11 cellular contexts compared by ENCODE assay signal in genomic region chr1:9195651-9196050, GRCh38. TPM values are rescaled to one million over a fixed set of nuclear protein-coding genes. Genes with fewer than 3 reads are reported as not detected.
A peak's percentile ranks its signal among the peaks of the same experiment; 100 is the strongest.
DNase-seq lines count a peak whose midpoint lies in the region; ATAC-seq and TF ChIP-seq lines count a peak whose summit lies in the region.
"Had no signal": no experiment of that assay in that cellular context is flagged by ENCODE, and none has a peak within 500 bp of the region (broad histone marks: within the 10 kb centered on the region; RNA-seq: fewer than 3 reads in every experiment).

No MANE protein-coding gene starts in this region.

- no peak overlapping the region for H2BK5ac ChIP-seq in mesenchymal stem cell (ENCODE audit: low read depth, low read length, poor library complexity, severe bottlenecking)

- no peak overlapping the region for H2BK12ac ChIP-seq in mesenchymal stem cell (ENCODE audit: low read length in 2 of 2)

- no peak overlapping the region for H4K91ac ChIP-seq in mesenchymal stem cell (ENCODE audit: low read length)

- H2AK5ac ChIP-seq in mesenchymal stem cell (ENCODE audit: low read length, severe bottlenecking) = no peak overlapping the region

- TF ChIP-seq CTCF in heart right ventricle (IDR thresholded peaks at IDR 0.05) = no peak
- TF ChIP-seq CTCF in astrocyte of the spinal cord (IDR thresholded peaks at IDR 0.05; ENCODE audit: low read depth, low read length) = no peak
- TF ChIP-seq CTCF in upper lobe of left lung (IDR thresholded peaks at IDR 0.05) = no peak
- TF ChIP-seq CTCF in body of pancreas (IDR thresholded peaks at IDR 0.05) = no peak

- H2BK120ac ChIP-seq in mesenchymal stem cell (ENCODE audit: low read depth, low read length) = no peak overlapping the region

- H3K9ac ChIP-seq in mesenchymal stem cell (ENCODE audit: low read length) = peak overlapping the region; percentile 87

- H3K36me3 ChIP-seq in heart right ventricle (no peaks in the 10 kb centered on the region), mesenchymal stem cell (ENCODE audit: control insufficient read depth in 1 of 2, insufficient read depth in 2 of 2, low read depth in 1 of 2, low read length in 2 of 2) (peaks cover 0 to under 1% of the 10 kb centered on the region in 2 experiments), upper lobe of left lung (no peaks in the 10 kb centered on the region), body of pancreas (replicated peaks in 1 of 2; ENCODE audit: insufficient read depth in 1 of 2, low read depth in 2 of 2) (no peaks in the 10 kb centered on the region)
- H3K36me3 ChIP-seq: cardiac muscle cell, SJCRH30 had no signal

- no peak overlapping the region for H2BK15ac ChIP-seq in mesenchymal stem cell (ENCODE audit: low read depth, poor library complexity, severe bottlenecking)

- TF ChIP-seq EP300 in upper lobe of left lung (IDR thresholded peaks at IDR 0.05) = no peak

- no peaks in the 10 kb centered on the region for H3K79me1 ChIP-seq in mesenchymal stem cell (replicated peaks; ENCODE audit: low read length, poor library complexity, severe bottlenecking)

- H3K4ac ChIP-seq in mesenchymal stem cell (ENCODE audit: low read depth in 1 of 2, low read length in 2 of 2) = peak overlapping the region in 1 of 2 experiments; percentile 34

- intact Hi-C loops in heart right ventricle (cut with DNase I) = loop anchor here (1.0 to 10.0 kb wide), 11 partner anchors 45 to 281 kb away; no protein-coding TSS in a partner anchor
- intact Hi-C loops in right cardiac atrium (cut with DNase I) = loop anchor here (5.0 to 10.0 kb wide), 3 partner anchors 48 to 83 kb away; no protein-coding TSS in a partner anchor
- intact Hi-C loops in body of pancreas (cut with DNase I) = loop anchor here (5.0 kb wide), 1 partner anchor 53 kb away; no protein-coding TSS in a partner anchor

- no peak overlapping the region for H2AFZ ChIP-seq in mesenchymal stem cell (ENCODE audit: low read depth, low read length)

- 82 to 84% methylated on average over 8 of the region's 8 CpGs for WGBS in heart right ventricle, 2 donors
- whole genome bisulfite sequencing in right cardiac atrium = 81% methylated on average over 8 of the region's 8 CpGs
- WGBS in mesenchymal stem cell = 90% methylated on average over 8 of the region's 8 CpGs
- 85 to 91% methylated on average over 8 of the region's 8 CpGs for WGBS in upper lobe of left lung, 2 donors
- WGBS in body of pancreas, 2 donors = 75 to 77% methylated on average over 8 of the region's 8 CpGs

- in situ Hi-C loops in astrocyte of the spinal cord (cut with HindIII; ENCODE audit: low sequenced_read_pairs) = no loop called here

- no peaks in the 10 kb centered on the region for H3K9me3 ChIP-seq in heart right ventricle
- H3K9me3 ChIP-seq in right cardiac atrium (ENCODE audit: control insufficient read depth, low read length) = no peaks in the 10 kb centered on the region
- H3K9me3 ChIP-seq in mesenchymal stem cell (ENCODE audit: control insufficient read depth, low read length) = no peaks in the 10 kb centered on the region
- H3K9me3 ChIP-seq in upper lobe of left lung = no peaks in the 10 kb centered on the region
- no peaks in the 10 kb centered on the region for H3K9me3 ChIP-seq in body of pancreas
- H3K9me3 ChIP-seq: mucosa of descending colon, SJCRH30 had no signal

- H3K27ac ChIP-seq in heart right ventricle (peak overlapping the region in 7 of 10 donors; percentile 15 to 82 (median 62)), right cardiac atrium (ENCODE audit: low read length) (no peak overlapping the region), mesenchymal stem cell (ENCODE audit: low read length, poor library complexity, severe bottlenecking) (no peak overlapping the region), upper lobe of left lung (peak overlapping the region in 3 of 4 donors; percentile 19 to 57 (median 54)), body of pancreas (no peak overlapping the region)
- H3K27ac ChIP-seq: cardiac muscle cell, SJCRH30 had no signal

- H3K14ac ChIP-seq in mesenchymal stem cell (ENCODE audit: low read length in 2 of 2) = no peak overlapping the region

- H3K27me3 ChIP-seq in heart right ventricle = peaks cover 0 to 33% (median 25%) of the 10 kb centered on the region in 7 donors
- H3K27me3 ChIP-seq in right cardiac atrium (ENCODE audit: control insufficient read depth, insufficient read depth) = no peaks in the 10 kb centered on the region
- peaks cover 0 to 11% of the 10 kb centered on the region in 2 experiments for H3K27me3 ChIP-seq in mesenchymal stem cell (ENCODE audit: control insufficient read depth in 1 of 2, insufficient read depth in 1 of 2, low read length in 2 of 2)
- H3K27me3 ChIP-seq in upper lobe of left lung = peaks cover 0 to 18% (median 8%) of the 10 kb centered on the region in 4 donors
- no peaks in the 10 kb centered on the region for H3K27me3 ChIP-seq in body of pancreas

- no peak overlapping the region for H3K23ac ChIP-seq in mesenchymal stem cell (ENCODE audit: low read length in 2 of 2)

- peak overlapping the region in 1 of 2 experiments; percentile 26 for H3K18ac ChIP-seq in mesenchymal stem cell (ENCODE audit: low read depth in 1 of 2, low read length in 2 of 2)

- H3K4me2 ChIP-seq in mesenchymal stem cell (ENCODE audit: low read length, poor library complexity, severe bottlenecking) = no peak overlapping the region

- no peak overlapping the region for H4K8ac ChIP-seq in mesenchymal stem cell (ENCODE audit: low read length)

- H3K4me1 ChIP-seq in heart right ventricle (peaks cover 5 to 46% (median 30%) of the 10 kb centered on the region in 9 donors), right cardiac atrium (ENCODE audit: control insufficient read depth, insufficient read depth, low read length) (peaks cover 3% of the 10 kb centered on the region), mesenchymal stem cell (ENCODE audit: control insufficient read depth, insufficient read depth, low read depth, low read length) (peaks cover 26% of the 10 kb centered on the region), upper lobe of left lung (peaks cover 10 to 50% (median 20%) of the 10 kb centered on the region in 4 donors), body of pancreas (peaks cover 9% of the 10 kb centered on the region)

- peak overlapping the region in 2 of 10 donors; percentile 26 to 30 for H3K4me3 ChIP-seq in heart right ventricle
- no peak overlapping the region for H3K4me3 ChIP-seq in right cardiac atrium (ENCODE audit: low read length)
- H3K4me3 ChIP-seq in astrocyte of the spinal cord (ENCODE audit: low read depth, low read length) = peak overlapping the region; percentile 24
- H3K4me3 ChIP-seq in mesenchymal stem cell (ENCODE audit: insufficient read depth in 1 of 2, low read depth in 1 of 2, low read length in 2 of 2) = peak overlapping the region in 1 of 2 experiments; percentile 79
- H3K4me3 ChIP-seq in upper lobe of left lung = no peak overlapping the region
- no peak overlapping the region for H3K4me3 ChIP-seq in body of pancreas
- H3K4me3 ChIP-seq: cardiac muscle cell, mucosa of descending colon, SJCRH30 had no signal

- DNase-seq in heart right ventricle (no peak), right cardiac atrium (no peak), astrocyte of the spinal cord (ENCODE audit: low read depth, low spot score) (no peak), mesenchymal stem cell (no peak), upper lobe of left lung (no peak), NCI-H524 (lab: John Stamatoyannopoulos, UW) (no peak), body of pancreas (no peak), GM19240 (ENCODE audit: insufficient read length, low spot score) (no peak)

- TF ChIP-seq POLR2A in upper lobe of left lung (IDR thresholded peaks at IDR 0.05) (no peak), body of pancreas (IDR thresholded peaks at IDR 0.05) (no peak)

- no peak for ATAC-seq in heart right ventricle
- ATAC-seq in right cardiac atrium = no peak
- no peak for ATAC-seq in upper lobe of left lung (ENCODE audit: low FRiP score in 2 of 2)
- ATAC-seq in body of pancreas = no peak

RNA-seq across cellular contexts. Expression of gene H6PD, which starts 38.9 kb away (rescaled TPM):
- total RNA-seq in heart right ventricle = 10 to 100 TPM; 22.3 to 45.0 (median 29.3) TPM
- 10 to 100 TPM in 1 of 2 donors, 1 to 10 TPM in 1; 5.7 to 17.1 TPM for polyA plus RNA-seq in heart right ventricle
- total RNA-seq in right cardiac atrium = 10 to 100 TPM; 29.8 to 39.8 (median 34.9) TPM
- polyA plus RNA-seq in right cardiac atrium = 27.0 TPM
- 30.1 TPM for polyA plus RNA-seq in mesenchymal stem cell (2013, experiment 1 of 2)
- polyA plus RNA-seq in mesenchymal stem cell (2013, experiment 2 of 2) = 29.4 TPM
- 10 to 100 TPM; 36.7 to 57.0 (median 44.5) TPM for total RNA-seq in upper lobe of left lung
- 10 to 100 TPM; 24.1 to 35.6 TPM for total RNA-seq in body of pancreas

Comparison
In these comparisons a context has a peak if more than half of its experiments do, and no peak if none do; other contexts are left out.
1. H3K27ac ChIP-seq: peak in heart right ventricle (7 of 10) and upper lobe of left lung (3 of 4); none in right cardiac atrium (single experiment), mesenchymal stem cell (single experiment) and body of pancreas (0 of 4).